ENCODE assay signal across 22 cellular contexts in genomic region chr3:155441026-155441425, GRCh38.
"Had no signal": no experiment of that assay in that cellular context is flagged by ENCODE, and none has a peak within 500 bp of the region (broad histone marks: within the 10 kb centered on the region; RNA-seq: fewer than 3 reads in every experiment).

No MANE protein-coding gene starts in this region.

- H3K4me3 Mint-ChIP-seq: activated naive CD4-positive, alpha-beta T cell treated with anti-CD3 and anti-CD28 coated beads, Interleukin-2, amount 50 U/mL, for 24 hours; natural killer cell; stimulated activated naive B cell treated with anti-CD40 and anti-IgM and Interleukin-4, amounts not matched to agents 10 μg/mL and 1 μg/mL and 100 μg/mL, for 72 hours; WTC11 had no signal

- H3K36me3 Mint-ChIP-seq: activated naive CD4-positive, alpha-beta T cell treated with anti-CD3 and anti-CD28 coated beads, Interleukin-2, amount 50 U/mL, for 24 hours; natural killer cell; stimulated activated naive B cell treated with anti-CD40 and anti-IgM and Interleukin-4, amounts not matched to agents 10 μg/mL and 1 μg/mL and 100 μg/mL, for 72 hours; WTC11 had no signal

- H3K27ac ChIP-seq: body of pancreas, cardiac muscle cell, lower lobe of right lung, pancreas, sigmoid colon, testis, uterus had no signal

- DNase-seq: activated gamma-delta T cell treated with Interleukin-2 at 50 U/mL for 16 hours; activated T-cell treated with anti-CD3 and anti-CD28 coated beads, Interleukin-2, amount 50 U/mL, for 1 hour; body of pancreas; effector CD4-positive, alpha-beta T cell; foreskin fibroblast; glutamatergic neuron; left colon; lower lobe of right lung; natural killer cell; pancreas; sigmoid colon; stimulated activated CD4-positive, alpha-beta T cell treated with anti-CD3 and anti-CD28 coated beads, Interleukin-2, amount 100 ng/mL, for 48 hours; stimulated activated CD8-positive, alpha-beta memory T cell treated with anti-CD3 and anti-CD28 coated beads, Interleukin-4, amount 100 ng/mL, for 48 hours; stimulated activated naive B cell treated with anti-CD40 and anti-IgM and Interleukin-4, amounts not matched to agents 10 μg/mL and 1 μg/mL and 100 μg/mL, for 72 hours; T1000; testis; trophoblast cell; uterus had no signal

- FAIRE-seq: endometrium, pancreas had no signal

- H3K4me3 ChIP-seq: body of pancreas, cardiac muscle cell, lower lobe of right lung, pancreas, sigmoid colon, testis, uterus had no signal

- ATAC-seq: body of pancreas; left colon; lower lobe of right lung; natural killer cell; pancreas; stimulated activated naive B cell treated with anti-CD40 and anti-IgM and Interleukin-4, amounts not matched to agents 10 μg/mL and 1 μg/mL and 100 μg/mL, for 72 hours; WTC11 had no signal

- H3K9me3 ChIP-seq: body of pancreas, lower lobe of right lung, pancreas, sigmoid colon, testis, uterus had no signal

- H3K4me1 Mint-ChIP-seq: activated naive CD4-positive, alpha-beta T cell treated with anti-CD3 and anti-CD28 coated beads, Interleukin-2, amount 50 U/mL, for 24 hours; natural killer cell; stimulated activated naive B cell treated with anti-CD40 and anti-IgM and Interleukin-4, amounts not matched to agents 10 μg/mL and 1 μg/mL and 100 μg/mL, for 72 hours; WTC11 had no signal

- H3K36me3 ChIP-seq: cardiac muscle cell, lower lobe of right lung, pancreas, sigmoid colon, uterus had no signal

- H3K27me3 ChIP-seq: body of pancreas, cardiac muscle cell, pancreas, sigmoid colon, testis, uterus had no signal

- H3K9me3 Mint-ChIP-seq: activated naive CD4-positive, alpha-beta T cell treated with anti-CD3 and anti-CD28 coated beads, Interleukin-2, amount 50 U/mL, for 24 hours; natural killer cell; stimulated activated naive B cell treated with anti-CD40 and anti-IgM and Interleukin-4, amounts not matched to agents 10 μg/mL and 1 μg/mL and 100 μg/mL, for 72 hours; WTC11 had no signal

- H3K27me3 Mint-ChIP-seq: stimulated activated naive B cell treated with anti-CD40 and anti-IgM and Interleukin-4, amounts not matched to agents 10 μg/mL and 1 μg/mL and 100 μg/mL, for 72 hours had no signal

- H3K4me1 ChIP-seq: body of pancreas, lower lobe of right lung, pancreas, sigmoid colon, testis, uterus had no signal

- H3K27ac Mint-ChIP-seq: activated naive CD4-positive, alpha-beta T cell treated with anti-CD3 and anti-CD28 coated beads, Interleukin-2, amount 50 U/mL, for 24 hours; natural killer cell; stimulated activated naive B cell treated with anti-CD40 and anti-IgM and Interleukin-4, amounts not matched to agents 10 μg/mL and 1 μg/mL and 100 μg/mL, for 72 hours; WTC11 had no signal
